Comparison of ENCODE assay signal across 20 cellular contexts in genomic region chr17:81415681-81416080, GRCh38. TPM values are rescaled to one million over a fixed set of nuclear protein-coding genes. Genes with fewer than 3 reads are reported as not detected.
DNase-seq lines count a peak whose midpoint lies in the region; ATAC-seq and TF ChIP-seq lines count a peak whose summit lies in the region.
"Had no signal": no experiment of that assay in that cellular context is flagged by ENCODE, and none has a peak within 500 bp of the region (broad histone marks: within the 10 kb centered on the region; RNA-seq: fewer than 3 reads in every experiment).

No MANE protein-coding gene starts in this region.

- H3K27ac ChIP-seq in BLaER1 (peak overlapping the region; percentile 75), RWPE1 (peak overlapping the region; percentile 38), foreskin keratinocyte (no peak overlapping the region)
- H3K27ac ChIP-seq: SJSA1 had no signal

- DNase-seq in RWPE1 (ENCODE audit: low spot score) (no peak), endothelial cell (ENCODE audit: low spot score) (no peak), type B pancreatic cell (ENCODE audit: extremely low spot score, unreplicated experiment) (no peak), dedifferentiated amniotic fluid mesenchymal stem cell (ENCODE audit: extremely low spot score) (no peak), foreskin keratinocyte (no peak)
- DNase-seq: C1 segment of cervical spinal cord, EL, GF-D8, H7, HFFc6, Kasumi-1, NCI-H1694 treated with DMSO at 0.1 percent for 48 hours, NCI-H2081 treated with DMSO at 0.1 percent for 48 hours, NCI-H446, NCI-H526 had no signal

- H3K27me3 ChIP-seq in BLaER1 (no peaks in the 10 kb centered on the region), foreskin keratinocyte (no peaks in the 10 kb centered on the region)
- H3K27me3 ChIP-seq: SJSA1 had no signal

- H3K27me3 Mint-ChIP-seq in endothelial cell (ENCODE audit: unreplicated experiment) (peaks cover 7% of the 10 kb centered on the region), type B pancreatic cell (no peaks in the 10 kb centered on the region)

- peak overlapping the region; percentile 1 for H3K27ac Mint-ChIP-seq in endothelial cell (ENCODE audit: unreplicated experiment)
- H3K27ac Mint-ChIP-seq in type B pancreatic cell = peak overlapping the region; percentile 56
- H3K27ac Mint-ChIP-seq: IgD-negative memory B cell had no signal

- H4K20me1 ChIP-seq in BLaER1 = peaks cover 100% of the 10 kb centered on the region

- POLR2A ChIA-PET in RWPE1 (lab: Yijun Ruan, JAX; ENCODE audit: low non-redundant PET) = no interaction called here

- 0 out of 2 replicates have a peak overlapping the region, but pooled peaks have one; percentile 24 for H3K9ac ChIP-seq in BLaER1

- H3K36me3 Mint-ChIP-seq in endothelial cell (ENCODE audit: low read depth, unreplicated experiment) (no peaks in the 10 kb centered on the region), type B pancreatic cell (no peaks in the 10 kb centered on the region)
- H3K36me3 Mint-ChIP-seq: IgD-negative memory B cell had no signal

- peaks cover 79% of the 10 kb centered on the region for H3K36me3 ChIP-seq in BLaER1
- H3K36me3 ChIP-seq: SJSA1 had no signal

- peak overlapping the region; percentile 98 for H3K4me2 ChIP-seq in BLaER1

- H3K4me1 Mint-ChIP-seq in endothelial cell (ENCODE audit: unreplicated experiment) = peaks cover 3% of the 10 kb centered on the region
- peaks cover 11% of the 10 kb centered on the region for H3K4me1 Mint-ChIP-seq in type B pancreatic cell (ENCODE audit: unreplicated experiment)

- H3K9me3 Mint-ChIP-seq in endothelial cell (ENCODE audit: unreplicated experiment) = no peaks in the 10 kb centered on the region
- H3K9me3 Mint-ChIP-seq in type B pancreatic cell = no peaks in the 10 kb centered on the region
- H3K9me3 Mint-ChIP-seq: HFFc6 had no signal

- no peak overlapping the region for H3K4me3 ChIP-seq in BLaER1
- H3K4me3 ChIP-seq: SJSA1 had no signal

- no peak for TF ChIP-seq CTCF in RWPE1 (conservative IDR thresholded peaks at IDR 0.05; ENCODE audit: low read depth)
- no peak for TF ChIP-seq CTCF in endothelial cell (IDR thresholded peaks at IDR 0.05; ENCODE audit: unreplicated experiment)
- TF ChIP-seq CTCF in type B pancreatic cell (conservative IDR thresholded peaks at IDR 0.05) = no peak
- TF ChIP-seq CTCF in foreskin keratinocyte (conservative IDR thresholded peaks at IDR 0.05) = no peak

- CTCF ChIA-PET in RWPE1 (lab: Yijun Ruan, JAX) = no interaction called here

- H3K9me3 ChIP-seq in BLaER1 = no peaks in the 10 kb centered on the region
- H3K9me3 ChIP-seq: SJSA1 had no signal

- no peak overlapping the region for H3K4me3 Mint-ChIP-seq in endothelial cell (ENCODE audit: unreplicated experiment)
- H3K4me3 Mint-ChIP-seq in type B pancreatic cell = peak overlapping the region; percentile 53
- H3K4me3 Mint-ChIP-seq: HFFc6, IgD-negative memory B cell had no signal

- no peak for ATAC-seq in HG03135 (IDR thresholded peaks at IDR 0.05; ENCODE audit: unreplicated experiment)
- no peak for ATAC-seq in foreskin keratinocyte
- ATAC-seq: Right ventricle myocardium inferior had no signal

- H3K4me1 ChIP-seq in BLaER1 = peaks cover 100% of the 10 kb centered on the region
- H3K4me1 ChIP-seq in foreskin keratinocyte = peaks cover 15% of the 10 kb centered on the region

RNA-seq across cellular contexts. Expression of gene BAHCC1, which starts 20.4 kb away (rescaled TPM):
- total RNA-seq in endothelial cell (ENCODE audit: unreplicated experiment) (10.7 TPM), type B pancreatic cell (ENCODE audit: low replicate concordance) (23.0 and 74.3 TPM in 2 replicates), foreskin keratinocyte (4.4 and 5.6 TPM in 2 replicates)
- polyA plus RNA-seq in foreskin keratinocyte = 1.7 and 2.2 TPM in 2 replicates
- polyA plus RNA-seq: IgD-negative memory B cell had no signal
